ENCODE assay signal across 1 cellular context in the genomic region with DNA sequence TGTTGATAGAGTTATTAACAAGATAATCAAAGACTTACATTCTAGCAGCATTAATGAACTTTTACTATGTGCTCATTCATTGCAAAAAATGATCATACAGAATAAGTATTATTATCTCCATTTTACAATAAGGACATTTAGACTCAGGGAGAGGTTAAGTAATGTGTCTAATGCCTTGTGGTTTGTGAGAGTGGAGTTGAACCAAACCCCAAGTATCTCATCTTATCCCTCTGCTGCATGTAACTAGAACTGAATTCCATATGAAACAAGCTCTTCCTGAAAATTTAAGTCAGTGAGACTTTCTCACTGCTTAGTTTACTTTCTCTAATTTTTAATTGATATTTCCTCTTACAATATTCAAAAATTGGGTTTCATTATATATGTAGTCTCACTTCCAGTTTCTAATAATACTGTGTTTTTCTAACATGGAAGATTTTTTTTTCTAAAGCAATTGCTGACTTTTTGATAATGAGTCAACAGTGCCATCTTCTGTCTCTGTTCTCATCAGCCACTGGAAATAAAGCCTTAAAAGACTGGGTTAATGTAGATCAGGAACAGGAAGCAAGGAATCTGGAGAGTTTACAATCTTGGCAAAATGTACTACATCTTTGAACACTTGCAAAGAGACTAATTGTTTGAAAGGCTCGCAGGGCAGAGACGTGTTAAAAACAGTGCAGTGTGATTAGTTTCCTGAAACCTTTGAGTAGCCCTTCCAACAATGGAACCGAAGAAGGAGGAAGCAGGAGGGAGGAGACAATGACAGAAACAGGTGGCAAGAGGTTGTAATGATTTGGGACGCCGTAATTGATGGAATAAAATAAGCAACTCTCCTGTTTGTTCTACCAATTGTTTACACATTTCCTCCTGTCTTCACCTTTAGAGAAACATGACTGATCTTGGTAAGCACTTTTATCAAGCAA.
TF ChIP-seq lines count a peak whose summit lies in the region.

No MANE protein-coding gene starts in this region.

TF ChIP-seq in GM23338, 12 proteins besides CTCF, POLR2A, EP300 and RAD21 (continued from another document):
- TF ChIP-seq, protein P1, sequence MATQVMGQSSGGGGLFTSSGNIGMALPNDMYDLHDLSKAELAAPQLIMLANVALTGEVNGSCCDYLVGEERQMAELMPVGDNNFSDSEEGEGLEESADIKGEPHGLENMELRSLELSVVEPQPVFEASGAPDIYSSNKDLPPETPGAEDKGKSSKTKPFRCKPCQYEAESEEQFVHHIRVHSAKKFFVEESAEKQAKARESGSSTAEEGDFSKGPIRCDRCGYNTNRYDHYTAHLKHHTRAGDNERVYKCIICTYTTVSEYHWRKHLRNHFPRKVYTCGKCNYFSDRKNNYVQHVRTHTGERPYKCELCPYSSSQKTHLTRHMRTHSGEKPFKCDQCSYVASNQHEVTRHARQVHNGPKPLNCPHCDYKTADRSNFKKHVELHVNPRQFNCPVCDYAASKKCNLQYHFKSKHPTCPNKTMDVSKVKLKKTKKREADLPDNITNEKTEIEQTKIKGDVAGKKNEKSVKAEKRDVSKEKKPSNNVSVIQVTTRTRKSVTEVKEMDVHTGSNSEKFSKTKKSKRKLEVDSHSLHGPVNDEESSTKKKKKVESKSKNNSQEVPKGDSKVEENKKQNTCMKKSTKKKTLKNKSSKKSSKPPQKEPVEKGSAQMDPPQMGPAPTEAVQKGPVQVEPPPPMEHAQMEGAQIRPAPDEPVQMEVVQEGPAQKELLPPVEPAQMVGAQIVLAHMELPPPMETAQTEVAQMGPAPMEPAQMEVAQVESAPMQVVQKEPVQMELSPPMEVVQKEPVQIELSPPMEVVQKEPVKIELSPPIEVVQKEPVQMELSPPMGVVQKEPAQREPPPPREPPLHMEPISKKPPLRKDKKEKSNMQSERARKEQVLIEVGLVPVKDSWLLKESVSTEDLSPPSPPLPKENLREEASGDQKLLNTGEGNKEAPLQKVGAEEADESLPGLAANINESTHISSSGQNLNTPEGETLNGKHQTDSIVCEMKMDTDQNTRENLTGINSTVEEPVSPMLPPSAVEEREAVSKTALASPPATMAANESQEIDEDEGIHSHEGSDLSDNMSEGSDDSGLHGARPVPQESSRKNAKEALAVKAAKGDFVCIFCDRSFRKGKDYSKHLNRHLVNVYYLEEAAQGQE (IDR thresholded peaks at IDR 0.05; ENCODE audit: unreplicated experiment): no peak
- TF ChIP-seq POLR2AphosphoS5 (IDR thresholded peaks at IDR 0.05; ENCODE audit: low read depth): no peak
- TF ChIP-seq ZNF331 (CRISPR knock-in tag; IDR thresholded peaks at IDR 0.05; ENCODE audit: low read depth): no peak
